Comparison of ENCODE assay signal across 8 cellular contexts in genomic region chr11:107457205-107457557, GRCh38. TPM values are rescaled to one million over a fixed set of nuclear protein-coding genes. Genes with fewer than 3 reads are reported as not detected.
A peak's percentile ranks its signal among the peaks of the same experiment; 100 is the strongest.
DNase-seq lines count a peak whose midpoint lies in the region; ATAC-seq and TF ChIP-seq lines count a peak whose summit lies in the region.

No MANE protein-coding gene starts in this region.

- H3K4me1 ChIP-seq in PC-9 (replicated peaks; ENCODE audit: insufficient read depth) (peaks cover 19% of the 10 kb centered on the region), mesendoderm (ENCODE audit: control insufficient read depth, low read depth, low read length) (no peaks in the 10 kb centered on the region), vagina (peaks cover 14% of the 10 kb centered on the region)

- H3K56ac ChIP-seq in mesendoderm (ENCODE audit: low read length), result peak overlapping the region; percentile 98

- peak overlapping the region; percentile 91 for H3K9ac ChIP-seq in mesendoderm (ENCODE audit: low read length)

- TSS peak; percentile 75 for BruUV-seq in PC-9 (replicated peaks; lab: Mats Ljungman, UMichigan)

- H2BK15ac ChIP-seq in mesendoderm (replicated peaks; ENCODE audit: low read depth), result no peak overlapping the region

- H3K27me3 ChIP-seq in PC-9 (ENCODE audit: insufficient read depth, low read depth) (peaks cover 14% of the 10 kb centered on the region; the same call in 1 of the 2 replicates), mesendoderm (ENCODE audit: insufficient read depth, low read length, poor library complexity) (no peaks in the 10 kb centered on the region), vagina (no peaks in the 10 kb centered on the region)

- no peak for TF ChIP-seq POLR2A in vagina (IDR thresholded peaks at IDR 0.05)

- peak overlapping the region; percentile 88 for H3K18ac ChIP-seq in mesendoderm (ENCODE audit: low read length)

- H3F3A ChIP-seq in PC-9 (ENCODE audit: insufficient read depth, low read depth), result no peaks in the 10 kb centered on the region

- peak; percentile 8 for DNase-seq in stimulated activated CD4-positive, alpha-beta T cell treated with anti-CD3 and anti-CD28 coated beads, Interleukin-15, amount 100 ng/mL, for 24 hours
- no peak for DNase-seq in stimulated activated CD4-positive, alpha-beta T cell treated with anti-CD3 and anti-CD28 coated beads, Interleukin-1b, Interleukin-23, amount 100 ng/mL, for 48 hours
- no peak for DNase-seq in PC-9
- DNase-seq in mesendoderm, result peak; percentile 28
- DNase-seq in vagina (ENCODE audit: extremely low spot score in 2 of 2), result no peak
- DNase-seq in activated effector memory CD4-positive, alpha-beta T cell treated with anti-CD3 and anti-CD28 coated beads, Interleukin-2, amount 50 U/mL, for 16 hours, result no peak

- peak overlapping the region; percentile 92 for H2AFZ ChIP-seq in PC-9

- H4K20me1 ChIP-seq in PC-9 (ENCODE audit: insufficient read depth), result no peaks in the 10 kb centered on the region

- peak overlapping the region; percentile 70 for H4K8ac ChIP-seq in mesendoderm (ENCODE audit: low read depth, low read length)

- WGBS in mesendoderm (ENCODE audit: extremely low coverage, insufficient coverage, low lambda C conversion rate), result no CpG with 5 or more reads among the region's 6 CpGs

- no peaks in the 10 kb centered on the region for H3K9me2 ChIP-seq in PC-9 (ENCODE audit: insufficient read depth)

- intact Hi-C loops in PC-9 (cut with micrococcal nuclease; ENCODE audit: unreplicated experiment) (no loop called here), vagina (cut with DNase I) (no loop called here)

- peaks cover 2% of the 10 kb centered on the region for H3K79me1 ChIP-seq in mesendoderm (ENCODE audit: low read length)

- H2BK120ac ChIP-seq in mesendoderm (ENCODE audit: low read depth, low read length), result no peak overlapping the region

- TF ChIP-seq CTCF in PC-9 (conservative IDR thresholded peaks at IDR 0.05) (no peak), vagina (IDR thresholded peaks at IDR 0.05) (no peak)

- 0 out of 2 replicates have a peak overlapping the region, but pooled peaks have one; percentile 9 for H3K27ac ChIP-seq in PC-9
- H3K27ac ChIP-seq in cingulate gyrus (ENCODE audit: low read depth, low read length), result peak overlapping the region; percentile 42
- no peak overlapping the region for H3K27ac ChIP-seq in mesendoderm (ENCODE audit: low read depth, low read length)
- H3K27ac ChIP-seq in vagina, result peak overlapping the region; percentile 75

- no peaks in the 10 kb centered on the region for H3K9me3 ChIP-seq in PC-9 (ENCODE audit: insufficient read depth, low read depth)
- H3K9me3 ChIP-seq in vagina, result no peaks in the 10 kb centered on the region

- H3K79me2 ChIP-seq in PC-9 (ENCODE audit: low read depth), result peaks cover 19% of the 10 kb centered on the region
- H3K79me2 ChIP-seq in mesendoderm (ENCODE audit: control insufficient read depth, insufficient read depth, low read length), result peaks cover 14% of the 10 kb centered on the region

- POLR2A ChIA-PET in PC-9 (lab: Charles Lee; ENCODE audit: unreplicated experiment), result interaction anchor here (0.6 to 0.9 kb wide), 2 partner anchors 61 to 166 kb away, joined by 3 to 6 read pairs; no protein-coding TSS in a partner anchor

- H3K4ac ChIP-seq in mesendoderm (ENCODE audit: low read depth, low read length), result no peak overlapping the region

- H3K4me2 ChIP-seq in PC-9 (peak overlapping the region; percentile 84), mesendoderm (ENCODE audit: low read length) (peak overlapping the region; percentile 4)

- H3K4me3 ChIP-seq in PC-9, result peak overlapping the region; percentile 86
- peak overlapping the region; percentile 97 for H3K4me3 ChIP-seq in mesendoderm (ENCODE audit: low read length)
- H3K4me3 ChIP-seq in vagina, result peak overlapping the region; percentile 61 to 63

- H3K23ac ChIP-seq in mesendoderm (ENCODE audit: low read length), result no peak overlapping the region

- H3K36me3 ChIP-seq in PC-9 (ENCODE audit: low read depth) (peaks cover 9% of the 10 kb centered on the region; the same call in 1 of the 2 replicates), mesendoderm (ENCODE audit: control insufficient read depth, insufficient read depth, low read length) (peaks cover 5% of the 10 kb centered on the region), vagina (peaks cover 0 to 23% of the 10 kb centered on the region in 2 donors)

- no peak overlapping the region for H2AK5ac ChIP-seq in mesendoderm (ENCODE audit: low read length)

- CTCF ChIA-PET in PC-9 (lab: Charles Lee), result no interaction called here

- no peak overlapping the region for H4K5ac ChIP-seq in mesendoderm (ENCODE audit: low read length)

- H2BK5ac ChIP-seq in mesendoderm (ENCODE audit: low read length), result no peak overlapping the region

- peak; percentile 50 for ATAC-seq in HG02870 (IDR thresholded peaks at IDR 0.05; ENCODE audit: unreplicated experiment)

RNA-seq across cellular contexts. Expression of gene CWF19L2, which starts 0.4 kb away (rescaled TPM):
- total RNA-seq in PC-9 (2021) (11.9 and 12.1 TPM in 2 replicates), vagina (14.5 TPM)
- 14.8 TPM for polyA plus RNA-seq in mesendoderm (2013, experiment 1 of 2)
- 14.9 TPM for polyA plus RNA-seq in mesendoderm (2013, experiment 2 of 2)

Comparison
In these comparisons a context has a peak if more than half of its experiments do, and no peak if none do; other contexts are left out.
1. DNase-seq: peak in stimulated activated CD4-positive, alpha-beta T cell treated with anti-CD3 and anti-CD28 coated beads, Interleukin-15, amount 100 ng/mL, for 24 hours (single experiment) and mesendoderm (single experiment); none in stimulated activated CD4-positive, alpha-beta T cell treated with anti-CD3 and anti-CD28 coated beads, Interleukin-1b, Interleukin-23, amount 100 ng/mL, for 48 hours (single experiment), PC-9 (0 of 2), vagina (0 of 2) and activated effector memory CD4-positive, alpha-beta T cell treated with anti-CD3 and anti-CD28 coated beads, Interleukin-2, amount 50 U/mL, for 16 hours (single experiment).
2. Peak in every context shown above with its lines, with median percentiles within 50 percentile points of each other: H3K4me3 ChIP-seq.